1 cellular context compared by ENCODE assay signal in the genomic region with DNA sequence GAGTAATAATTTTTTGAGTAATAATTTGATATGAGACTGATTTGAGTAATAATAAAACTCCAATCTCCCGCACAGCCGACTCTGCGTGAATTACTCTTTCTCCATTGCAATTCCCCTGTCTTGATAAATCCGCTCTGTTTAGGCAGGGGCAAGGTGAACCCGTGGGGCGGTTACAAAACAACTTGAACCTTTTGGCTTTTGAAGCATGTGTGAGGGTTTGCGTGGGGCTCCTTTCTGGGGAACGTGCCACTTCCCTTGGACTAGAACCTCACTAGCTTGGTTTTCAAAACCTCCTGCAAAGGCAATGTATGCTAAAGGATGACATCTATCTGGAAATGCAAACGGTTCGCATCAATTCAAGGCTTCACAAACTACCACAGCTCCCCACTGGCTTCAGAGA.
TF ChIP-seq lines count a peak whose summit lies in the region.

No MANE protein-coding gene starts in this region.

TF ChIP-seq in K562, 482 proteins besides CTCF, POLR2A, EP300 and RAD21 (continued from another document):
- TF ChIP-seq, protein P1, sequence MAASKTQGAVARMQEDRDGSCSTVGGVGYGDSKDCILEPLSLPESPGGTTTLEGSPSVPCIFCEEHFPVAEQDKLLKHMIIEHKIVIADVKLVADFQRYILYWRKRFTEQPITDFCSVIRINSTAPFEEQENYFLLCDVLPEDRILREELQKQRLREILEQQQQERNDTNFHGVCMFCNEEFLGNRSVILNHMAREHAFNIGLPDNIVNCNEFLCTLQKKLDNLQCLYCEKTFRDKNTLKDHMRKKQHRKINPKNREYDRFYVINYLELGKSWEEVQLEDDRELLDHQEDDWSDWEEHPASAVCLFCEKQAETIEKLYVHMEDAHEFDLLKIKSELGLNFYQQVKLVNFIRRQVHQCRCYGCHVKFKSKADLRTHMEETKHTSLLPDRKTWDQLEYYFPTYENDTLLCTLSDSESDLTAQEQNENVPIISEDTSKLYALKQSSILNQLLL (CRISPR knock-in tag; IDR thresholded peaks at IDR 0.05; ENCODE audit: borderline replicate concordance) = no peak
- TF ChIP-seq, protein P2, sequence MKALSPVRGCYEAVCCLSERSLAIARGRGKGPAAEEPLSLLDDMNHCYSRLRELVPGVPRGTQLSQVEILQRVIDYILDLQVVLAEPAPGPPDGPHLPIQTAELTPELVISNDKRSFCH (CRISPR knock-in tag; IDR thresholded peaks at IDR 0.05) = no peak
- TF ChIP-seq, protein P2 (tag; IDR thresholded peaks at IDR 0.05) = no peak
- TF ChIP-seq STAG1 (CRISPR knock-in tag; IDR thresholded peaks at IDR 0.05; ENCODE audit: borderline replicate concordance) (no peak), ZBTB34 (CRISPR knock-in tag; IDR thresholded peaks at IDR 0.05) (no peak), ZNF586 (CRISPR knock-in tag; conservative IDR thresholded peaks at IDR 0.05) (no peak), GTF3C2 (IDR thresholded peaks at IDR 0.05; ENCODE audit: borderline replicate concordance, extremely low read depth, insufficient read length) (no peak), PHTF2 (CRISPR knock-in tag; IDR thresholded peaks at IDR 0.05) (peak; percentile 57; the same call in 1 of the 2 replicates), SAFB2 (IDR thresholded peaks at IDR 0.05; ENCODE audit: borderline replicate concordance, low read depth, low read length, severe bottlenecking) (no peak)
- TF ChIP-seq, protein P3, sequence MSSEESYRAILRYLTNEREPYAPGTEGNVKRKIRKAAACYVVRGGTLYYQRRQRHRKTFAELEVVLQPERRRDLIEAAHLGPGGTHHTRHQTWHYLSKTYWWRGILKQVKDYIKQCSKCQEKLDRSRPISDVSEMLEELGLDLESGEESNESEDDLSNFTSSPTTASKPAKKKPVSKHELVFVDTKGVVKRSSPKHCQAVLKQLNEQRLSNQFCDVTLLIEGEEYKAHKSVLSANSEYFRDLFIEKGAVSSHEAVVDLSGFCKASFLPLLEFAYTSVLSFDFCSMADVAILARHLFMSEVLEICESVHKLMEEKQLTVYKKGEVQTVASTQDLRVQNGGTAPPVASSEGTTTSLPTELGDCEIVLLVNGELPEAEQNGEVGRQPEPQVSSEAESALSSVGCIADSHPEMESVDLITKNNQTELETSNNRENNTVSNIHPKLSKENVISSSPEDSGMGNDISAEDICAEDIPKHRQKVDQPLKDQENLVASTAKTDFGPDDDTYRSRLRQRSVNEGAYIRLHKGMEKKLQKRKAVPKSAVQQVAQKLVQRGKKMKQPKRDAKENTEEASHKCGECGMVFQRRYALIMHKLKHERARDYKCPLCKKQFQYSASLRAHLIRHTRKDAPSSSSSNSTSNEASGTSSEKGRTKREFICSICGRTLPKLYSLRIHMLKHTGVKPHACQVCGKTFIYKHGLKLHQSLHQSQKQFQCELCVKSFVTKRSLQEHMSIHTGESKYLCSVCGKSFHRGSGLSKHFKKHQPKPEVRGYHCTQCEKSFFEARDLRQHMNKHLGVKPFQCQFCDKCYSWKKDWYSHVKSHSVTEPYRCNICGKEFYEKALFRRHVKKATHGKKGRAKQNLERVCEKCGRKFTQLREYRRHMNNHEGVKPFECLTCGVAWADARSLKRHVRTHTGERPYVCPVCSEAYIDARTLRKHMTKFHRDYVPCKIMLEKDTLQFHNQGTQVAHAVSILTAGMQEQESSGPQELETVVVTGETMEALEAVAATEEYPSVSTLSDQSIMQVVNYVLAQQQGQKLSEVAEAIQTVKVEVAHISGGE (CRISPR knock-in tag; IDR thresholded peaks at IDR 0.05) = no peak
